ENCODE assay signal across 2 cellular contexts in the genomic region with DNA sequence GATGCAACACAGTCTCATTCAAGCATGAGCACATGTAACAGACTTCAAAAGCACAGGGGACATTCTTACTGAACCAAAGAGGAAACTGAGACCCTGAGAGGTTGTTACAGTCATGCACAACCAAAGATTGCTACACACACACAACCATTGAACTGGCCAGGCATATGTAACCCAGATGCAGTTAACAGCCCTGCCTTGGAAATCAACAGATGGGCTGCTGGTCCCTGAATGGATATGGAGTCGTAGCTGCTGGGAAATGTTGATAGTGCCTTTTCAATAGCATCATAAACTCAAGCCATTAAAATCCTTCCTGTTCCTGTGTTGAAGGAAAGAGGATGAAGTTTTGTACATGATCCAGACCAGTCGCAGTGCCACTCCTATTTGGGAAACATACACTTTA.
TF ChIP-seq lines count a peak whose summit lies in the region.

No MANE protein-coding gene starts in this region.

TF ChIP-seq in SK-N-SH, 30 proteins besides CTCF, POLR2A, EP300 and RAD21 (continued from another document):
- TF ChIP-seq, protein P1, sequence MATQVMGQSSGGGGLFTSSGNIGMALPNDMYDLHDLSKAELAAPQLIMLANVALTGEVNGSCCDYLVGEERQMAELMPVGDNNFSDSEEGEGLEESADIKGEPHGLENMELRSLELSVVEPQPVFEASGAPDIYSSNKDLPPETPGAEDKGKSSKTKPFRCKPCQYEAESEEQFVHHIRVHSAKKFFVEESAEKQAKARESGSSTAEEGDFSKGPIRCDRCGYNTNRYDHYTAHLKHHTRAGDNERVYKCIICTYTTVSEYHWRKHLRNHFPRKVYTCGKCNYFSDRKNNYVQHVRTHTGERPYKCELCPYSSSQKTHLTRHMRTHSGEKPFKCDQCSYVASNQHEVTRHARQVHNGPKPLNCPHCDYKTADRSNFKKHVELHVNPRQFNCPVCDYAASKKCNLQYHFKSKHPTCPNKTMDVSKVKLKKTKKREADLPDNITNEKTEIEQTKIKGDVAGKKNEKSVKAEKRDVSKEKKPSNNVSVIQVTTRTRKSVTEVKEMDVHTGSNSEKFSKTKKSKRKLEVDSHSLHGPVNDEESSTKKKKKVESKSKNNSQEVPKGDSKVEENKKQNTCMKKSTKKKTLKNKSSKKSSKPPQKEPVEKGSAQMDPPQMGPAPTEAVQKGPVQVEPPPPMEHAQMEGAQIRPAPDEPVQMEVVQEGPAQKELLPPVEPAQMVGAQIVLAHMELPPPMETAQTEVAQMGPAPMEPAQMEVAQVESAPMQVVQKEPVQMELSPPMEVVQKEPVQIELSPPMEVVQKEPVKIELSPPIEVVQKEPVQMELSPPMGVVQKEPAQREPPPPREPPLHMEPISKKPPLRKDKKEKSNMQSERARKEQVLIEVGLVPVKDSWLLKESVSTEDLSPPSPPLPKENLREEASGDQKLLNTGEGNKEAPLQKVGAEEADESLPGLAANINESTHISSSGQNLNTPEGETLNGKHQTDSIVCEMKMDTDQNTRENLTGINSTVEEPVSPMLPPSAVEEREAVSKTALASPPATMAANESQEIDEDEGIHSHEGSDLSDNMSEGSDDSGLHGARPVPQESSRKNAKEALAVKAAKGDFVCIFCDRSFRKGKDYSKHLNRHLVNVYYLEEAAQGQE (IDR thresholded peaks at IDR 0.05; ENCODE audit: low read depth, low read length), result no peak
- TF ChIP-seq GATA2 (CRISPR knock-in tag; IDR thresholded peaks at IDR 0.05), result no peak

TF ChIP-seq in SK-N-SH treated with all-trans-retinoic acid at 6 μM for 48 hours, 23 proteins besides CTCF, POLR2A, EP300 and RAD21 (continued from another document):
- TF ChIP-seq, protein P2, sequence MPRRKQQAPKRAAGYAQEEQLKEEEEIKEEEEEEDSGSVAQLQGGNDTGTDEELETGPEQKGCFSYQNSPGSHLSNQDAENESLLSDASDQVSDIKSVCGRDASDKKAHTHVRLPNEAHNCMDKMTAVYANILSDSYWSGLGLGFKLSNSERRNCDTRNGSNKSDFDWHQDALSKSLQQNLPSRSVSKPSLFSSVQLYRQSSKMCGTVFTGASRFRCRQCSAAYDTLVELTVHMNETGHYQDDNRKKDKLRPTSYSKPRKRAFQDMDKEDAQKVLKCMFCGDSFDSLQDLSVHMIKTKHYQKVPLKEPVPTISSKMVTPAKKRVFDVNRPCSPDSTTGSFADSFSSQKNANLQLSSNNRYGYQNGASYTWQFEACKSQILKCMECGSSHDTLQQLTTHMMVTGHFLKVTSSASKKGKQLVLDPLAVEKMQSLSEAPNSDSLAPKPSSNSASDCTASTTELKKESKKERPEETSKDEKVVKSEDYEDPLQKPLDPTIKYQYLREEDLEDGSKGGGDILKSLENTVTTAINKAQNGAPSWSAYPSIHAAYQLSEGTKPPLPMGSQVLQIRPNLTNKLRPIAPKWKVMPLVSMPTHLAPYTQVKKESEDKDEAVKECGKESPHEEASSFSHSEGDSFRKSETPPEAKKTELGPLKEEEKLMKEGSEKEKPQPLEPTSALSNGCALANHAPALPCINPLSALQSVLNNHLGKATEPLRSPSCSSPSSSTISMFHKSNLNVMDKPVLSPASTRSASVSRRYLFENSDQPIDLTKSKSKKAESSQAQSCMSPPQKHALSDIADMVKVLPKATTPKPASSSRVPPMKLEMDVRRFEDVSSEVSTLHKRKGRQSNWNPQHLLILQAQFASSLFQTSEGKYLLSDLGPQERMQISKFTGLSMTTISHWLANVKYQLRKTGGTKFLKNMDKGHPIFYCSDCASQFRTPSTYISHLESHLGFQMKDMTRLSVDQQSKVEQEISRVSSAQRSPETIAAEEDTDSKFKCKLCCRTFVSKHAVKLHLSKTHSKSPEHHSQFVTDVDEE (CRISPR knock-in tag; IDR thresholded peaks at IDR 0.05), result no peak
